In genomic region chr22:19845369-19845722, GRCh38 we compare ENCODE assay signal across 17 cellular contexts. TPM values are rescaled to one million over a fixed set of nuclear protein-coding genes. Genes with fewer than 3 reads are reported as not detected.
A peak's percentile ranks its signal among the peaks of the same experiment; 100 is the strongest.
DNase-seq lines count a peak whose midpoint lies in the region; ATAC-seq and TF ChIP-seq lines count a peak whose summit lies in the region.
"Had no signal": no experiment of that assay in that cellular context is flagged by ENCODE, and none has a peak within 500 bp of the region (broad histone marks: within the 10 kb centered on the region; RNA-seq: fewer than 3 reads in every experiment).

No MANE protein-coding gene starts in this region.

- intact Hi-C loops in tibial artery (cut with DNase I; ENCODE audit: low total_unique reads) = no loop called here

- POLR2A ChIA-PET in activated CD8-positive, alpha-beta T cell treated with anti-CD3 and anti-CD28 coated beads, Interleukin-2, amount 10 ng/mL, durations not matched to agents 7 days and 5 days (lab: Charles Lee) = interaction anchor here (1.2 kb wide), 1 partner anchor 10 kb away, joined by 9 read pairs; the partner anchor contains the start of genes GNB1L and RTL10

- H3K9me3 ChIP-seq in BLaER1 (no peaks in the 10 kb centered on the region), osteoblast (ENCODE audit: low read depth, low read length) (no peaks in the 10 kb centered on the region), tibial artery (no peaks in the 10 kb centered on the region)
- H3K9me3 ChIP-seq: Peyer's patch had no signal

- peaks cover 24% of the 10 kb centered on the region for H3K4me1 Mint-ChIP-seq in activated CD8-positive, alpha-beta T cell treated with anti-CD3 and anti-CD28 coated beads, Interleukin-2, amount 10 ng/mL, durations not matched to agents 7 days and 5 days (ENCODE audit: low read depth)

- peaks cover 34% of the 10 kb centered on the region for H3K36me3 ChIP-seq in BLaER1
- peaks cover 7% of the 10 kb centered on the region for H3K36me3 ChIP-seq in osteoblast (ENCODE audit: insufficient read depth, low read length)
- H3K36me3 ChIP-seq in tibial artery = peaks cover 0 to 15% (median 13%) of the 10 kb centered on the region in 3 donors
- H3K36me3 ChIP-seq: Peyer's patch had no signal

- CTCF ChIA-PET in activated CD8-positive, alpha-beta T cell treated with anti-CD3 and anti-CD28 coated beads, Interleukin-2, amount 10 ng/mL, durations not matched to agents 7 days and 5 days (lab: Charles Lee) = interaction anchor here (1.0 to 2.3 kb wide), 4 partner anchors 10 to 65 kb away, joined by 3 to 10 read pairs (median 6); no protein-coding TSS in a partner anchor

- H3K27ac ChIP-seq in BLaER1 (peak overlapping the region; percentile 74), osteoblast (ENCODE audit: low read depth, low read length) (no peak overlapping the region), tibial artery (peak overlapping the region in 1 of 2 donors; percentile 52)

- no peaks in the 10 kb centered on the region for H3K9me3 Mint-ChIP-seq in activated CD8-positive, alpha-beta T cell treated with anti-CD3 and anti-CD28 coated beads, Interleukin-2, amount 10 ng/mL, durations not matched to agents 7 days and 5 days (ENCODE audit: insufficient read depth)
- H3K9me3 Mint-ChIP-seq: nephron; stimulated activated naive CD8-positive, alpha-beta T cell treated with anti-CD3 and anti-CD28 coated beads, Interleukin-15, Interleukin-2, amounts not matched to agents 100 ng/mL and 50 ng/mL, for 24 hours had no signal

- peak; percentile 20 for DNase-seq in GM13976 (ENCODE audit: low spot score)
- DNase-seq in activated CD8-positive, alpha-beta T cell treated with anti-CD3 and anti-CD28 coated beads, Interleukin-2, amount 10 ng/mL, durations not matched to agents 7 days and 5 days = no peak
- DNase-seq in osteoblast (ENCODE audit: insufficient read length, low spot score, missing footprints) = peak; percentile 32
- DNase-seq in tibial artery = no peak
- no peak for DNase-seq in globus pallidus (ENCODE audit: low spot score)
- DNase-seq: activated effector memory CD4-positive, alpha-beta T cell treated with Interleukin-2 at 50 U/mL for 16 hours; cortex of kidney; DMS153; erythroblast; NCI-H1105; SW 1271 had no signal

- no peaks in the 10 kb centered on the region for H3K27me3 ChIP-seq in BLaER1
- no peaks in the 10 kb centered on the region for H3K27me3 ChIP-seq in osteoblast (ENCODE audit: insufficient read depth, low read length)
- no peaks in the 10 kb centered on the region for H3K27me3 ChIP-seq in tibial artery
- H3K27me3 ChIP-seq: Peyer's patch had no signal

- peaks cover 99% of the 10 kb centered on the region for H4K20me1 ChIP-seq in BLaER1
- peaks cover 8% of the 10 kb centered on the region for H4K20me1 ChIP-seq in osteoblast (ENCODE audit: insufficient read depth, low read length)

- TF ChIP-seq CTCF in GM13976 (IDR thresholded peaks at IDR 0.05; ENCODE audit: borderline replicate concordance, control extremely low read depth, extremely low read depth, insufficient read depth, missing control alignments) (no peak), osteoblast (IDR thresholded peaks at IDR 0.05; ENCODE audit: extremely low read depth, low read depth, low read length) (no peak), tibial artery (IDR thresholded peaks at IDR 0.05) (no peak)

- H3K4me3 ChIP-seq in BLaER1 = peak overlapping the region; percentile 42; the same call in 1 of the 2 replicates
- no peak overlapping the region for H3K4me3 ChIP-seq in osteoblast (ENCODE audit: insufficient read depth, low read length)
- no peak overlapping the region for H3K4me3 ChIP-seq in tibial artery
- H3K4me3 ChIP-seq: Peyer's patch had no signal

- H3K27ac Mint-ChIP-seq in activated CD8-positive, alpha-beta T cell treated with anti-CD3 and anti-CD28 coated beads, Interleukin-2, amount 10 ng/mL, durations not matched to agents 7 days and 5 days = peak overlapping the region; percentile 84
- H3K27ac Mint-ChIP-seq: nephron; stimulated activated naive CD8-positive, alpha-beta T cell treated with anti-CD3 and anti-CD28 coated beads, Interleukin-15, Interleukin-2, amounts not matched to agents 100 ng/mL and 50 ng/mL, for 24 hours had no signal

- ATAC-seq in activated CD8-positive, alpha-beta T cell treated with anti-CD3 and anti-CD28 coated beads, Interleukin-2, amount 10 ng/mL, durations not matched to agents 7 days and 5 days = no peak
- ATAC-seq in HG03025 (IDR thresholded peaks at IDR 0.05; ENCODE audit: low FRiP score, unreplicated experiment) (no peak), HG03442 (IDR thresholded peaks at IDR 0.05; ENCODE audit: unreplicated experiment) (no peak)

- no peak overlapping the region for H2AFZ ChIP-seq in osteoblast (ENCODE audit: low read length)

- in situ Hi-C loops in GM13976 (cut with MboI; ENCODE audit: low sequenced_read_pairs, unreplicated experiment) = no loop called here

- peaks cover 30% of the 10 kb centered on the region for H3K79me2 ChIP-seq in osteoblast (ENCODE audit: insufficient read depth, low read length)

- H3K27me3 Mint-ChIP-seq in activated CD8-positive, alpha-beta T cell treated with anti-CD3 and anti-CD28 coated beads, Interleukin-2, amount 10 ng/mL, durations not matched to agents 7 days and 5 days (ENCODE audit: low read depth) = no peaks in the 10 kb centered on the region
- H3K27me3 Mint-ChIP-seq: stimulated activated naive CD8-positive, alpha-beta T cell treated with anti-CD3 and anti-CD28 coated beads, Interleukin-15, Interleukin-2, amounts not matched to agents 100 ng/mL and 50 ng/mL, for 24 hours had no signal

- peak overlapping the region; percentile 56 for H3K9ac ChIP-seq in BLaER1

- H3K4me1 ChIP-seq in BLaER1 (peaks cover 71% of the 10 kb centered on the region), osteoblast (ENCODE audit: insufficient read depth, low read length) (peaks cover 13% of the 10 kb centered on the region), tibial artery (peaks cover 7 to 38% (median 21%) of the 10 kb centered on the region in 4 donors)

- H3K4me3 Mint-ChIP-seq in activated CD8-positive, alpha-beta T cell treated with anti-CD3 and anti-CD28 coated beads, Interleukin-2, amount 10 ng/mL, durations not matched to agents 7 days and 5 days = no peak overlapping the region
- H3K4me3 Mint-ChIP-seq: nephron had no signal

- peaks cover 29% of the 10 kb centered on the region for H3K36me3 Mint-ChIP-seq in activated CD8-positive, alpha-beta T cell treated with anti-CD3 and anti-CD28 coated beads, Interleukin-2, amount 10 ng/mL, durations not matched to agents 7 days and 5 days (ENCODE audit: low read depth)

- H3K4me2 ChIP-seq in BLaER1 (peak overlapping the region; percentile 81), osteoblast (ENCODE audit: insufficient read depth, low read length) (no peak overlapping the region)

RNA-seq across cellular contexts. Expression of gene GNB1L, which starts 9.3 kb away (rescaled TPM):
- 10 to 100 TPM in 1 of 2 experiments, 1 to 10 TPM in 1; 9.7 to 10.3 TPM for total RNA-seq in activated CD8-positive, alpha-beta T cell treated with anti-CD3 and anti-CD28 coated beads, Interleukin-2, amount 10 ng/mL, durations not matched to agents 7 days and 5 days
- total RNA-seq in osteoblast = 4.0 and 5.6 TPM in 2 replicates

RNA-seq across cellular contexts. Expression of gene RTL10, which starts 9.3 kb away (rescaled TPM):
- total RNA-seq in activated CD8-positive, alpha-beta T cell treated with anti-CD3 and anti-CD28 coated beads, Interleukin-2, amount 10 ng/mL, durations not matched to agents 7 days and 5 days = 10 to 100 TPM; 16.1 to 17.0 TPM
- 10.3 and 11.9 TPM in 2 replicates for total RNA-seq in osteoblast

Comparison
In these comparisons a context has a peak if more than half of its experiments do, and no peak if none do; other contexts are left out.
1. DNase-seq: peak in GM13976 (single experiment) and osteoblast (single experiment); none in activated CD8-positive, alpha-beta T cell treated with anti-CD3 and anti-CD28 coated beads, Interleukin-2, amount 10 ng/mL, durations not matched to agents 7 days and 5 days (single experiment), tibial artery (0 of 2) and globus pallidus (single experiment).